Comparison of ENCODE assay signal across 14 cellular contexts in the genomic region with DNA sequence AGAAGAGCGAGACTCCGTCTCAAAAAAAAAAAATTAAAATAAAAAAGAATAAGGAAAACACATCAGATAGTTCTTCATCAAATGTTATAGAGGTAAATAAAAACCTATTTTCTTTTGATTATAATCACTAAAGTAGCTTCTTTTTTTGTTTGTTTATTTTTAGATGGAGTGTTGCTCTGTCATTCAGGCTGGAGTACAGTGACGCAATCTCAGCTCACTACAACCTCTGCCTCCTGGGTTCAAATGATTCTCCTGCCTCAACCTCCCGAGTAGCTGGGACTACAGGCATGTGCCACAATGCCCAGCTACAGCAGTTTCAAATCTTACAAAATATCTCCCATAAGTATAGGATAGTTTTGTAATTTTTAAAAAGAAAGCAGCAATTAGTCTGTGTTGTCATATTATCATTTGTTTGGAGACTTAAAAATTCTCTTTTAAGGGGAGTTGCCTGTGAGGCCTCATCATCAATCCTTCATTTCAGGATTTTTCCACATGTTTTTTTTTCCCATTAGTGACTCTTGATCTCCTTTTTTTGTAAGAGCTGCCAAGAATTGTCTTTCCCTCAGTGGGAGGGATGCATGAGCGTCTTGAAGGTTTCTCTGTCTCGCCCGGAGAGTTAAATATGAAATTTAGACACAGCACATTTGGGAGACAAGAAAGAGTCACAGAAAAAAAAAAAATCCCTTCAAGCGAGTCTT.
DNase-seq lines count a peak whose midpoint lies in the region; ATAC-seq and TF ChIP-seq lines count a peak whose summit lies in the region.
"Had no signal": no experiment of that assay in that cellular context is flagged by ENCODE, and none has a peak within 500 bp of the region (broad histone marks: within the 10 kb centered on the region; RNA-seq: fewer than 3 reads in every experiment).

No MANE protein-coding gene starts in this region.

- TF ChIP-seq CTCF in fibroblast of lung (conservative IDR thresholded peaks at IDR 0.05 in 1 of 2, IDR thresholded peaks at IDR 0.05 in 1 of 2; ENCODE audit: low read depth in 1 of 2, low read length in 2 of 2) (no peak), vagina (IDR thresholded peaks at IDR 0.05) (no peak), OCI-LY7 (conservative IDR thresholded peaks at IDR 0.05; ENCODE audit: low read length) (no peak)

- CTCF ChIA-PET in OCI-LY7 (lab: Charles Lee; ENCODE audit: unreplicated experiment): no interaction called here

- BruUV-seq in OCI-LY7 (replicated peaks; lab: Mats Ljungman, UMichigan): no TSS peak

- H3K79me2 ChIP-seq in fibroblast of lung (ENCODE audit: control insufficient read depth, insufficient read depth, low read length) (no peaks in the 10 kb centered on the region), OCI-LY7 (ENCODE audit: insufficient read depth, low read depth, low read length) (no peaks in the 10 kb centered on the region)

- in situ Hi-C loops in HAP-1 (cut with MboI; ENCODE audit: low sequenced_read_pairs): no loop called here

- H3K27me3 ChIP-seq in fibroblast of lung (ENCODE audit: control insufficient read depth, insufficient read depth, low read length) (no peaks in the 10 kb centered on the region), neuron (ENCODE audit: insufficient read depth, low read length) (no peaks in the 10 kb centered on the region), vagina (no peaks in the 10 kb centered on the region), HAP-1 (ENCODE audit: low read depth) (no peaks in the 10 kb centered on the region)

- H2AFZ ChIP-seq in fibroblast of lung (ENCODE audit: low read length) (peak overlapping the region; percentile 61), neuron (ENCODE audit: low read depth, low read length) (peak overlapping the region; percentile 59), OCI-LY7 (ENCODE audit: low read length) (no peak overlapping the region)

- POLR2A ChIA-PET in OCI-LY7 (lab: Charles Lee): interaction anchor here (0.6 to 1.3 kb wide), 2 partner anchors 11 to 306 kb away, joined by 4 read pairs; no protein-coding TSS in a partner anchor

- H3K9ac ChIP-seq in fibroblast of lung (ENCODE audit: insufficient read depth, low read length): no peak overlapping the region

- intact Hi-C loops in Right ventricle myocardium superior (cut with DNase I) (no loop called here), cardiac septum (cut with DNase I) (no loop called here), vagina (cut with DNase I) (no loop called here), OCI-LY7 (cut with micrococcal nuclease; ENCODE audit: unreplicated experiment) (no loop called here)

- no peak for DNase-seq in Right ventricle myocardium superior
- DNase-seq in cardiac septum (ENCODE audit: low spot score): no peak
- DNase-seq in fibroblast of lung (ENCODE audit: low read depth in 2 of 2): peak in 1 of 2 donors; percentile 52
- no peak for DNase-seq in vagina (ENCODE audit: extremely low spot score in 2 of 2)
- DNase-seq in OCI-LY7 (ENCODE audit: low spot score): no peak
- no peak for DNase-seq in HAP-1 (ENCODE audit: low spot score in 2 of 2)
- DNase-seq: activated CD8-positive, alpha-beta T cell treated with anti-CD3 and anti-CD28 coated beads for 36 hours; activated naive CD8-positive, alpha-beta T cell treated with anti-CD3 and anti-CD28 coated beads, Interleukin-2, amount 50 U/mL, for 24 hours; CD4-positive, CD25-positive, alpha-beta regulatory T cell; immature natural killer cell; NCI-H2107; NCI-H748 treated with DMSO at 0.1 percent for 48 hours had no signal

- H3K36me3 ChIP-seq in fibroblast of lung (ENCODE audit: control insufficient read depth, insufficient read depth, low read length) (no peaks in the 10 kb centered on the region), neuron (ENCODE audit: insufficient read depth, low read length) (no peaks in the 10 kb centered on the region), vagina (no peaks in the 10 kb centered on the region), OCI-LY7 (ENCODE audit: insufficient read depth, low read length) (no peaks in the 10 kb centered on the region), HAP-1 (replicated peaks) (no peaks in the 10 kb centered on the region)

- H3K27ac ChIP-seq in fibroblast of lung (ENCODE audit: insufficient read depth, low read length): no peak overlapping the region
- peak overlapping the region; percentile 33 for H3K27ac ChIP-seq in vagina
- no peak overlapping the region for H3K27ac ChIP-seq in OCI-LY7 (ENCODE audit: low read depth, low read length, poor library complexity, severe bottlenecking)

- H3K9me3 ChIP-seq in fibroblast of lung (ENCODE audit: control insufficient read depth, insufficient read depth, low read depth, low read length): no peaks in the 10 kb centered on the region
- H3K9me3 ChIP-seq in neuron (ENCODE audit: low read length): no peaks in the 10 kb centered on the region
- H3K9me3 ChIP-seq in vagina: no peaks in the 10 kb centered on the region
- H3K9me3 ChIP-seq in OCI-LY7 (ENCODE audit: low read length): no peaks in the 10 kb centered on the region
- H3K9me3 ChIP-seq in HAP-1: peaks cover 5% of the 10 kb centered on the region; the same call in 1 of the 2 replicates

- H3K4me3 ChIP-seq in fibroblast of lung (replicated peaks in 1 of 4; ENCODE audit: control extremely low read depth in 1 of 4, insufficient read depth in 1 of 4, low read depth in 3 of 4, low read length in 4 of 4): peak overlapping the region in 2 of 4 experiments; percentile 10 to 24
- H3K4me3 ChIP-seq in neuron (ENCODE audit: low read length): peak overlapping the region; percentile 24
- no peak overlapping the region for H3K4me3 ChIP-seq in vagina
- no peak overlapping the region for H3K4me3 ChIP-seq in OCI-LY7 (ENCODE audit: low read depth, low read length, poor library complexity, severe bottlenecking)
- no peak overlapping the region for H3K4me3 ChIP-seq in HAP-1

- ATAC-seq in Right ventricle myocardium superior (ENCODE audit: poor library complexity) (peak; percentile 45), HG03135 (IDR thresholded peaks at IDR 0.05; ENCODE audit: unreplicated experiment) (no peak)
- ATAC-seq: activated CD8-positive, alpha-beta T cell treated with anti-CD3 and anti-CD28 coated beads for 36 hours; activated naive CD8-positive, alpha-beta T cell treated with anti-CD3 and anti-CD28 coated beads, Interleukin-2, amount 50 U/mL, for 24 hours had no signal

- no peaks in the 10 kb centered on the region for H3K9me2 ChIP-seq in OCI-LY7 (ENCODE audit: insufficient read depth, low read length)

- no peaks in the 10 kb centered on the region for H4K20me1 ChIP-seq in fibroblast of lung (ENCODE audit: control insufficient read depth, extremely low read depth, insufficient read depth, low read length)
- H4K20me1 ChIP-seq in OCI-LY7 (ENCODE audit: insufficient read depth, low read length): no peaks in the 10 kb centered on the region

- TF ChIP-seq POLR2A in vagina (IDR thresholded peaks at IDR 0.05): no peak

- H3K4me2 ChIP-seq in fibroblast of lung (ENCODE audit: extremely low read depth, insufficient read depth, low read length): peak overlapping the region; percentile 56
- no peak overlapping the region for H3K4me2 ChIP-seq in OCI-LY7 (ENCODE audit: low read length)

- H3K4me1 ChIP-seq in fibroblast of lung (ENCODE audit: control insufficient read depth, extremely low read depth, insufficient read depth, low read length) (peaks cover 3% of the 10 kb centered on the region), neuron (ENCODE audit: insufficient read depth, low read length) (peaks cover 8% of the 10 kb centered on the region), vagina (no peaks in the 10 kb centered on the region), OCI-LY7 (ENCODE audit: insufficient read depth, low read length, poor library complexity, severe bottlenecking) (no peaks in the 10 kb centered on the region), HAP-1 (peaks cover 9% of the 10 kb centered on the region)
